23 cellular contexts compared by ENCODE assay signal in the genomic region with DNA sequence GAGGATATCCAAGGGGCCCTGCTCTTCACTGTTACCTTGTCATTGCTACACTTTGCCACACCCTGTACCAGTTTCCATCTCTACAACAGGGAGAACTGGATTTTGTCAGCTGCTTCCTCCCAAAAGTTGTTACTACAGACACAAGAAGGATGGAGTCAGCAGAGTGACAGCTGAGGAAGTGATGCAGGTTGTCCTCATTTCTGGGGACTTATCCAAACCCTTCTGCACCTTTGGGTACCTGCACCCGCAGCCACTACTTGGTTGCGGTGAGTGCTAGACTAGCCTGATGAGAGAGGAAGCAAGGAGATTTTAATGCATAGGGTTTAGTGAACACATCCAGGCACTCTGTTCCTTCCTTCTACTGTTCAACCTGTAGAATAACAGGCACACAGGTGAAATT.
DNase-seq lines count a peak whose midpoint lies in the region; ATAC-seq and TF ChIP-seq lines count a peak whose summit lies in the region.
"Had no signal": no experiment of that assay in that cellular context is flagged by ENCODE, and none has a peak within 500 bp of the region (broad histone marks: within the 10 kb centered on the region; RNA-seq: fewer than 3 reads in every experiment).

No MANE protein-coding gene starts in this region.

- no peak for TF ChIP-seq POLR2A in esophagus muscularis mucosa (IDR thresholded peaks at IDR 0.05; ENCODE audit: low read depth)
- no peak for TF ChIP-seq POLR2A in prostate gland (IDR thresholded peaks at IDR 0.05)
- TF ChIP-seq POLR2A in uterus (IDR thresholded peaks at IDR 0.05): no peak

- H3K27me3 Mint-ChIP-seq in activated T-cell treated with anti-CD3 and anti-CD28 coated beads, Interleukin-2, amount 50 U/mL, for 4 hours (ENCODE audit: low read depth): peaks cover 2% of the 10 kb centered on the region

- H3K4me3 Mint-ChIP-seq in activated T-cell treated with anti-CD3 and anti-CD28 coated beads, Interleukin-2, amount 50 U/mL, for 4 hours: no peak overlapping the region
- H3K4me3 Mint-ChIP-seq: CD4-positive, alpha-beta memory T cell had no signal

- peak; percentile 2 for DNase-seq in right atrium auricular region (ENCODE audit: low spot score)
- no peak for DNase-seq in left ventricle myocardium superior
- peak; percentile 72 for DNase-seq in esophagus muscularis mucosa (ENCODE audit: extremely low spot score)
- DNase-seq in prostate gland (ENCODE audit: low spot score): peak; percentile 0
- DNase-seq in uterus: peak in 1 of 2 donors; percentile 4
- no peak for DNase-seq in activated T-cell treated with anti-CD3 and anti-CD28 coated beads, Interleukin-2, amount 50 U/mL, for 4 hours
- no peak for DNase-seq in DMS53 treated with DMSO at 0.1 percent for 48 hours (lab: John Stamatoyannopoulos, UW; ENCODE audit: unreplicated experiment)
- DNase-seq: AML-193; C1 segment of cervical spinal cord; CD4-positive, alpha-beta memory T cell; COR-L47; DMS53; NCI-H1048; NCI-H1417; NCI-H1694; NCI-H2081; NCI-H2227 treated with DMSO at 0.1 percent for 48 hours; NCI-H69; SHP77 treated with DMSO at 0.1 percent for 48 hours had no signal

- WGBS in esophagus muscularis mucosa: 100% methylated on average over 2 of the region's 2 CpGs
- 98% methylated on average over 2 of the region's 2 CpGs for WGBS in prostate gland

- intact Hi-C loops in left ventricle myocardium superior (cut with micrococcal nuclease) (no loop called here), esophagus muscularis mucosa (cut with DNase I) (loop anchor here (10.0 kb wide), 1 partner anchor 130 kb away; no protein-coding TSS in a partner anchor), prostate gland (cut with DNase I) (loop anchor here (10.0 kb wide), 1 partner anchor 200 kb away; no protein-coding TSS in a partner anchor), uterus (cut with DNase I; ENCODE audit: low total_unique reads) (no loop called here)

- H3K27me3 ChIP-seq in right atrium auricular region (no peaks in the 10 kb centered on the region), esophagus muscularis mucosa (no peaks in the 10 kb centered on the region), prostate gland (replicated peaks; ENCODE audit: insufficient read depth) (no peaks in the 10 kb centered on the region), uterus (no peaks in the 10 kb centered on the region)

- no peaks in the 10 kb centered on the region for H3K36me3 Mint-ChIP-seq in activated T-cell treated with anti-CD3 and anti-CD28 coated beads, Interleukin-2, amount 50 U/mL, for 4 hours (ENCODE audit: insufficient read depth)
- H3K36me3 Mint-ChIP-seq: CD4-positive, alpha-beta memory T cell had no signal

- no peak for TF ChIP-seq EP300 in esophagus muscularis mucosa (IDR thresholded peaks at IDR 0.05)

- H3K9me3 ChIP-seq in right atrium auricular region: no peaks in the 10 kb centered on the region
- peaks cover 0 to 10% (median 0%) of the 10 kb centered on the region in 4 donors for H3K9me3 ChIP-seq in esophagus muscularis mucosa
- H3K9me3 ChIP-seq in prostate gland: no peaks in the 10 kb centered on the region
- no peaks in the 10 kb centered on the region for H3K9me3 ChIP-seq in uterus

- H3K4me3 ChIP-seq in right atrium auricular region (no peak overlapping the region), esophagus muscularis mucosa (no peak overlapping the region), prostate gland (no peak overlapping the region), uterus (no peak overlapping the region)
- H3K4me3 ChIP-seq: A549 had no signal

- no peaks in the 10 kb centered on the region for H3K9me3 Mint-ChIP-seq in activated T-cell treated with anti-CD3 and anti-CD28 coated beads, Interleukin-2, amount 50 U/mL, for 4 hours

- ATAC-seq in left ventricle myocardium superior: no peak
- ATAC-seq in activated T-cell treated with anti-CD3 and anti-CD28 coated beads, Interleukin-2, amount 50 U/mL, for 4 hours: no peak
- ATAC-seq in activated CD4-positive, CD25-positive, alpha-beta regulatory T cell treated with anti-CD3 and anti-CD28 coated beads, Interleukin-2, amount 50 U/mL, for 24 hours: no peak
- ATAC-seq: A549, Panc1 had no signal

- H3K27ac ChIP-seq in right atrium auricular region (no peak overlapping the region), esophagus muscularis mucosa (replicated peaks in 1 of 4) (no peak overlapping the region), prostate gland (no peak overlapping the region), uterus (peak overlapping the region; percentile 84 to 87)
- H3K27ac ChIP-seq: A549, RWPE1 had no signal

- no peak for TF ChIP-seq CTCF in right atrium auricular region (IDR thresholded peaks at IDR 0.05)
- no peak for TF ChIP-seq CTCF in esophagus muscularis mucosa (IDR thresholded peaks at IDR 0.05)
- no peak for TF ChIP-seq CTCF in prostate gland (IDR thresholded peaks at IDR 0.05)
- TF ChIP-seq CTCF in uterus (IDR thresholded peaks at IDR 0.05): no peak

- H3K36me3 ChIP-seq in right atrium auricular region: no peaks in the 10 kb centered on the region
- H3K36me3 ChIP-seq in esophagus muscularis mucosa: no peaks in the 10 kb centered on the region
- H3K36me3 ChIP-seq in prostate gland: no peaks in the 10 kb centered on the region
- H3K36me3 ChIP-seq in uterus: no peaks in the 10 kb centered on the region

- H3K4me1 ChIP-seq in right atrium auricular region: peaks cover 0 to 11% of the 10 kb centered on the region in 2 donors
- H3K4me1 ChIP-seq in esophagus muscularis mucosa: peaks cover 14 to 31% (median 22%) of the 10 kb centered on the region in 4 donors
- H3K4me1 ChIP-seq in prostate gland (replicated peaks): no peaks in the 10 kb centered on the region
- H3K4me1 ChIP-seq in uterus: peaks cover 0 to 19% of the 10 kb centered on the region in 2 donors

- no peaks in the 10 kb centered on the region for H3K4me1 Mint-ChIP-seq in activated T-cell treated with anti-CD3 and anti-CD28 coated beads, Interleukin-2, amount 50 U/mL, for 4 hours (ENCODE audit: low read depth)
- H3K4me1 Mint-ChIP-seq: CD4-positive, alpha-beta memory T cell had no signal

Comparison
In these comparisons a context has a peak if more than half of its experiments do, and no peak if none do; other contexts are left out.
1. DNase-seq: peak in right atrium auricular region (single experiment), esophagus muscularis mucosa (single experiment) and prostate gland (single experiment); none in left ventricle myocardium superior (single experiment), activated T-cell treated with anti-CD3 and anti-CD28 coated beads, Interleukin-2, amount 50 U/mL, for 4 hours (single experiment) and DMS53 treated with DMSO at 0.1 percent for 48 hours (single experiment).
2. H3K27ac ChIP-seq: peak in uterus (2 of 2); none in right atrium auricular region (0 of 2), esophagus muscularis mucosa (0 of 4) and prostate gland (0 of 2).
3. intact Hi-C loops: an anchor here in esophagus muscularis mucosa (10.0 kb wide) and prostate gland (10.0 kb wide); none called in left ventricle myocardium superior and uterus.